34 cellular contexts compared by ENCODE assay signal in genomic region chr15:63675263-63675662, GRCh38.
"Had no signal": no experiment of that assay in that cellular context is flagged by ENCODE, and none has a peak within 500 bp of the region (broad histone marks: within the 10 kb centered on the region; RNA-seq: fewer than 3 reads in every experiment).

No MANE protein-coding gene starts in this region.

- ATAC-seq: activated CD4-positive, alpha-beta T cell treated with anti-CD3 and anti-CD28 coated beads for 36 hours; activated CD8-positive, alpha-beta memory T cell treated with anti-CD3 and anti-CD28 coated beads, Interleukin-2, amount 10 ng/mL, durations not matched to agents 7 days and 5 days; activated CD8-positive, alpha-beta T cell treated with anti-CD3 and anti-CD28 coated beads, Interleukin-2, amount 10 ng/mL, durations not matched to agents 7 days and 5 days; activated naive CD8-positive, alpha-beta T cell treated with anti-CD3 and anti-CD28 coated beads, Interleukin-2, amount 50 U/mL, for 24 hours; esophagus mucosa had no signal

- H3K27me3 ChIP-seq: adrenal gland, ascending aorta, breast epithelium, cardiac muscle cell, dorsolateral prefrontal cortex had no signal

- H3K27ac Mint-ChIP-seq: activated CD4-positive, alpha-beta memory T cell treated with anti-CD3 and anti-CD28 coated beads for 36 hours; activated CD4-positive, alpha-beta T cell treated with anti-CD3 and anti-CD28 coated beads for 36 hours; activated CD4-positive, alpha-beta T cell treated with anti-CD3 and anti-CD28 coated beads, Interleukin-2, amount 10 ng/mL, durations not matched to agents 24 days and 14 days; activated CD8-positive, alpha-beta memory T cell treated with anti-CD3 and anti-CD28 coated beads, Interleukin-2, amount 10 ng/mL, durations not matched to agents 7 days and 5 days; activated CD8-positive, alpha-beta T cell treated with anti-CD3 and anti-CD28 coated beads, Interleukin-2, amount 10 ng/mL, durations not matched to agents 7 days and 5 days; activated naive CD4-positive, alpha-beta T cell treated with anti-CD3 and anti-CD28 coated beads, Interleukin-2, amount 50 U/mL, for 24 hours; activated naive CD8-positive, alpha-beta T cell treated with anti-CD3 and anti-CD28 coated beads for 36 hours; activated naive CD8-positive, alpha-beta T cell treated with anti-CD3 and anti-CD28 coated beads, Interleukin-2, amount 50 U/mL, for 24 hours; activated T-helper 1 cell treated with anti-CD3 and anti-CD28 coated beads, Interleukin-12 subunit alpha, Interleukin-12 subunit beta, Interleukin-2, Interleukin-4 antibody, amounts not matched to agents 30 ng/mL and 10 ng/mL and 1 ng/mL, durations not matched to agents 14 hours and 24 hours and 36 hours; activated T-helper 2 cell treated with anti-CD3 and anti-CD28 coated beads, Interferon-gamma antibody, Interleukin-2, Interleukin-4, amounts not matched to agents 10 μg/mL and 5 μg/mL and 100 μg/mL, durations not matched to agents 14 hours and 24 hours and 36 hours; brain; dendritic cell treated with granulocyte-macrophage colony-stimulating factor and Interleukin-4, amounts not matched to agents 40 ng/mL and 50 ng/mL, for 4 days; endodermal cell; T-helper 1 cell treated with Interleukin-12 subunit alpha and Interleukin-12 subunit beta and Interleukin-4 antibody, amounts not matched to agents 30 μg/mL and 1 μg/mL, for 36 hours had no signal

- H3K9me3 Mint-ChIP-seq: activated CD4-positive, alpha-beta memory T cell treated with anti-CD3 and anti-CD28 coated beads for 36 hours; activated CD4-positive, alpha-beta T cell treated with anti-CD3 and anti-CD28 coated beads, Interleukin-2, amount 10 ng/mL, durations not matched to agents 24 days and 14 days; activated naive CD4-positive, alpha-beta T cell treated with anti-CD3 and anti-CD28 coated beads for 36 hours; activated naive CD4-positive, alpha-beta T cell treated with anti-CD3 and anti-CD28 coated beads, Interleukin-2, amount 50 U/mL, for 24 hours; activated naive CD8-positive, alpha-beta T cell treated with anti-CD3 and anti-CD28 coated beads for 36 hours; activated naive CD8-positive, alpha-beta T cell treated with anti-CD3 and anti-CD28 coated beads, Interleukin-2, amount 50 U/mL, for 24 hours; activated T-helper 1 cell treated with anti-CD3 and anti-CD28 coated beads, Interleukin-12 subunit alpha, Interleukin-12 subunit beta, Interleukin-2, Interleukin-4 antibody, amounts not matched to agents 30 ng/mL and 10 ng/mL and 1 ng/mL, durations not matched to agents 14 hours and 24 hours and 36 hours; activated T-helper 2 cell treated with anti-CD3 and anti-CD28 coated beads, Interferon-gamma antibody, Interleukin-2, Interleukin-4, amounts not matched to agents 10 μg/mL and 5 μg/mL and 100 μg/mL, durations not matched to agents 14 hours and 24 hours and 36 hours; brain; dendritic cell treated with granulocyte-macrophage colony-stimulating factor and Interleukin-4, amounts not matched to agents 40 ng/mL and 50 ng/mL, for 4 days; endodermal cell; T-helper 1 cell treated with Interleukin-12 subunit alpha and Interleukin-12 subunit beta and Interleukin-4 antibody, amounts not matched to agents 30 μg/mL and 1 μg/mL, for 36 hours had no signal

- H3K27me3 Mint-ChIP-seq: activated CD4-positive, alpha-beta memory T cell treated with anti-CD3 and anti-CD28 coated beads for 36 hours; activated CD4-positive, alpha-beta T cell treated with anti-CD3 and anti-CD28 coated beads for 36 hours; activated CD4-positive, alpha-beta T cell treated with anti-CD3 and anti-CD28 coated beads, Interleukin-2, amount 10 ng/mL, durations not matched to agents 24 days and 14 days; activated CD8-positive, alpha-beta memory T cell treated with anti-CD3 and anti-CD28 coated beads, Interleukin-2, amount 10 ng/mL, durations not matched to agents 7 days and 5 days; activated naive CD4-positive, alpha-beta T cell treated with anti-CD3 and anti-CD28 coated beads, Interleukin-2, amount 50 U/mL, for 24 hours; activated naive CD8-positive, alpha-beta T cell treated with anti-CD3 and anti-CD28 coated beads for 36 hours; activated naive CD8-positive, alpha-beta T cell treated with anti-CD3 and anti-CD28 coated beads, Interleukin-2, amount 50 U/mL, for 24 hours; brain; dendritic cell treated with granulocyte-macrophage colony-stimulating factor and Interleukin-4, amounts not matched to agents 40 ng/mL and 50 ng/mL, for 4 days had no signal

- H3K9me3 ChIP-seq: adrenal gland, ascending aorta, breast epithelium had no signal

- H3K4me3 Mint-ChIP-seq: activated CD4-positive, alpha-beta memory T cell treated with anti-CD3 and anti-CD28 coated beads for 36 hours; activated CD4-positive, alpha-beta T cell treated with anti-CD3 and anti-CD28 coated beads for 36 hours; activated CD4-positive, alpha-beta T cell treated with anti-CD3 and anti-CD28 coated beads, Interleukin-2, amount 10 ng/mL, durations not matched to agents 24 days and 14 days; activated CD8-positive, alpha-beta memory T cell treated with anti-CD3 and anti-CD28 coated beads, Interleukin-2, amount 10 ng/mL, durations not matched to agents 7 days and 5 days; activated CD8-positive, alpha-beta T cell treated with anti-CD3 and anti-CD28 coated beads, Interleukin-2, amount 10 ng/mL, durations not matched to agents 7 days and 5 days; activated naive CD4-positive, alpha-beta T cell treated with anti-CD3 and anti-CD28 coated beads for 36 hours; activated naive CD4-positive, alpha-beta T cell treated with anti-CD3 and anti-CD28 coated beads, Interleukin-2, amount 50 U/mL, for 24 hours; activated naive CD8-positive, alpha-beta T cell treated with anti-CD3 and anti-CD28 coated beads for 36 hours; activated naive CD8-positive, alpha-beta T cell treated with anti-CD3 and anti-CD28 coated beads, Interleukin-2, amount 50 U/mL, for 24 hours; activated T-helper 1 cell treated with anti-CD3 and anti-CD28 coated beads, Interleukin-12 subunit alpha, Interleukin-12 subunit beta, Interleukin-2, Interleukin-4 antibody, amounts not matched to agents 30 ng/mL and 10 ng/mL and 1 ng/mL, durations not matched to agents 14 hours and 24 hours and 36 hours; brain; dendritic cell treated with granulocyte-macrophage colony-stimulating factor and Interleukin-4, amounts not matched to agents 40 ng/mL and 50 ng/mL, for 4 days; endodermal cell; T-helper 1 cell treated with Interleukin-12 subunit alpha and Interleukin-12 subunit beta and Interleukin-4 antibody, amounts not matched to agents 30 μg/mL and 1 μg/mL, for 36 hours had no signal

- DNase-seq: activated CD4-positive, alpha-beta memory T cell treated with anti-CD3 and anti-CD28 coated beads for 36 hours; activated CD4-positive, alpha-beta T cell treated with anti-CD3 and anti-CD28 coated beads for 36 hours; activated CD4-positive, alpha-beta T cell treated with anti-CD3 and anti-CD28 coated beads, Interleukin-2, amount 10 ng/mL, durations not matched to agents 24 days and 14 days; activated CD4-positive, CD25-positive, alpha-beta regulatory T cell; activated CD4-positive, CD25-positive, alpha-beta regulatory T cell treated with anti-CD3 and anti-CD28 coated beads, Interleukin-2, amount 50 U/mL, for 72 hours; activated CD8-positive, alpha-beta memory T cell treated with anti-CD3 and anti-CD28 coated beads, Interleukin-2, amount 10 ng/mL, durations not matched to agents 7 days and 5 days; activated CD8-positive, alpha-beta memory T cell treated with anti-CD3 and anti-CD28 coated beads, Interleukin-2, amount 50 U/mL, for 4 hours; activated CD8-positive, alpha-beta T cell treated with anti-CD3 and anti-CD28 coated beads, Interleukin-2, amount 10 ng/mL, durations not matched to agents 7 days and 5 days; activated effector memory CD4-positive, alpha-beta T cell treated with anti-CD3 and anti-CD28 coated beads, Interleukin-2, amount 50 U/mL, for 16 hours; activated naive CD4-positive, alpha-beta T cell treated with anti-CD3 and anti-CD28 coated beads for 36 hours; activated naive CD8-positive, alpha-beta T cell treated with anti-CD3 and anti-CD28 coated beads for 36 hours; activated naive CD8-positive, alpha-beta T cell treated with anti-CD3 and anti-CD28 coated beads, Interleukin-2, amount 50 U/mL, for 24 hours; activated T-cell treated with anti-CD3 and anti-CD28 coated beads, Interleukin-2, amount 50 U/mL, for 1 hour; activated T-cell treated with anti-CD3 and anti-CD28 coated beads, Interleukin-2, amount 50 U/mL, for 48 hours; adrenal gland; amygdala; central memory CD4-positive, alpha-beta T cell; dorsolateral prefrontal cortex; effector memory CD4-positive, alpha-beta T cell; endodermal cell; foreskin fibroblast; head of caudate nucleus; T1000 had no signal

- H3K27ac ChIP-seq: adrenal gland, ascending aorta, breast epithelium, cardiac muscle cell, coronary artery, dorsolateral prefrontal cortex had no signal
